ENCODE assay signal across 29 cellular contexts in genomic region chr18:51227660-51228059, GRCh38.
"Had no signal": no experiment of that assay in that cellular context is flagged by ENCODE, and none has a peak within 500 bp of the region (broad histone marks: within the 10 kb centered on the region; RNA-seq: fewer than 3 reads in every experiment).

No MANE protein-coding gene starts in this region.

- FAIRE-seq: frontal cortex had no signal

- H3K36me3 ChIP-seq: adrenal gland, cardiac muscle cell, colonic mucosa, WERI-Rb-1 had no signal

- H3K27ac ChIP-seq: adrenal gland, body of pancreas, cardiac muscle cell, colonic mucosa, WERI-Rb-1 had no signal

- H3K27me3 ChIP-seq: adrenal gland, body of pancreas, cardiac muscle cell, colonic mucosa had no signal

- H3K4me1 ChIP-seq: adrenal gland, body of pancreas, colonic mucosa had no signal

- H3K4me3 ChIP-seq: adrenal gland, body of pancreas, cardiac muscle cell, colonic mucosa had no signal

- DNase-seq: activated CD4-positive, alpha-beta memory T cell treated with anti-CD3 and anti-CD28 coated beads for 36 hours; activated CD4-positive, alpha-beta T cell treated with anti-CD3 and anti-CD28 coated beads for 36 hours; activated CD4-positive, alpha-beta T cell treated with anti-CD3 and anti-CD28 coated beads, Interleukin-2, amount 10 ng/mL, durations not matched to agents 24 days and 14 days; activated CD4-positive, CD25-positive, alpha-beta regulatory T cell; activated CD4-positive, CD25-positive, alpha-beta regulatory T cell treated with anti-CD3 and anti-CD28 coated beads, Interleukin-2, amount 50 U/mL, for 72 hours; activated CD8-positive, alpha-beta memory T cell treated with anti-CD3 and anti-CD28 coated beads, Interleukin-2, amount 10 ng/mL, durations not matched to agents 7 days and 5 days; activated CD8-positive, alpha-beta memory T cell treated with anti-CD3 and anti-CD28 coated beads, Interleukin-2, amount 50 U/mL, for 4 hours; activated CD8-positive, alpha-beta T cell treated with anti-CD3 and anti-CD28 coated beads, Interleukin-2, amount 10 ng/mL, durations not matched to agents 7 days and 5 days; activated effector memory CD4-positive, alpha-beta T cell treated with anti-CD3 and anti-CD28 coated beads, Interleukin-2, amount 50 U/mL, for 16 hours; activated naive CD4-positive, alpha-beta T cell treated with anti-CD3 and anti-CD28 coated beads for 36 hours; activated naive CD8-positive, alpha-beta T cell treated with anti-CD3 and anti-CD28 coated beads for 36 hours; activated naive CD8-positive, alpha-beta T cell treated with anti-CD3 and anti-CD28 coated beads, Interleukin-2, amount 50 U/mL, for 24 hours; activated T-cell treated with anti-CD3 and anti-CD28 coated beads, Interleukin-2, amount 50 U/mL, for 1 hour; activated T-cell treated with anti-CD3 and anti-CD28 coated beads, Interleukin-2, amount 50 U/mL, for 48 hours; adrenal gland; amygdala; aorta; body of pancreas; central memory CD4-positive, alpha-beta T cell; cerebellar nuclear complex; colonic mucosa; effector CD8-positive, alpha-beta T cell; foreskin fibroblast; T-helper 1 cell; T-helper 17 cell; T1000; WERI-Rb-1 had no signal

- H3K9me3 ChIP-seq: adrenal gland, body of pancreas, colonic mucosa had no signal
